Comparison of ENCODE assay signal across 1 cellular context in genomic region chr7:5296627-5297226, GRCh38.
TF ChIP-seq lines count a peak whose summit lies in the region.

No MANE protein-coding gene starts in this region.

TF ChIP-seq in K562, 482 proteins besides CTCF, POLR2A, EP300 and RAD21 (continued from another document and continues in another):
- TF ChIP-seq USF1 (CRISPR knock-in tag; IDR thresholded peaks at IDR 0.05) (no peak), ZNF146 (CRISPR knock-in tag; IDR thresholded peaks at IDR 0.05; ENCODE audit: unreplicated experiment) (no peak), STAT6 (CRISPR knock-in tag; IDR thresholded peaks at IDR 0.05) (no peak), RBFOX2 (IDR thresholded peaks at IDR 0.05; ENCODE audit: low read depth, low read length) (no peak), RHOXF2B (CRISPR knock-in tag; conservative IDR thresholded peaks at IDR 0.05) (no peak), ZNF699 (CRISPR knock-in tag; IDR thresholded peaks at IDR 0.05; ENCODE audit: insufficient replicate concordance) (no peak), NFYB (IDR thresholded peaks at IDR 0.05; ENCODE audit: extremely low read depth, insufficient read length) (no peak), C11orf30 (IDR thresholded peaks at IDR 0.05; ENCODE audit: low read depth) (no peak), MITF (IDR thresholded peaks at IDR 0.05) (no peak), U2AF1 (optimal IDR thresholded peaks at IDR 0.05; ENCODE audit: low read depth, low read length) (no peak), COPS2 (conservative IDR thresholded peaks at IDR 0.05) (no peak), KLF13 (tag; IDR thresholded peaks at IDR 0.05; ENCODE audit: borderline replicate concordance, low read depth) (no peak), ZBTB7A (IDR thresholded peaks at IDR 0.05; ENCODE audit: borderline replicate concordance, control insufficient read depth, low read depth, low read length) (peak; percentile 74; the same call in 1 of the 2 replicates), NFE2 (IDR thresholded peaks at IDR 0.05; ENCODE audit: low read depth) (no peak), E2F6 (IDR thresholded peaks at IDR 0.05; ENCODE audit: borderline replicate concordance in 1 of 2, extremely low read depth in 1 of 2, insufficient read depth in 1 of 2, insufficient read length in 1 of 2, low read depth in 1 of 2, low read length in 1 of 2, poor library complexity in 1 of 2, severe bottlenecking in 1 of 2) (peak; percentile 58 to 68), POLR2B (IDR thresholded peaks at IDR 0.05; ENCODE audit: low read depth, partially characterized antibody) (no peak), ZNF197 (CRISPR knock-in tag; IDR thresholded peaks at IDR 0.05; ENCODE audit: low read depth) (no peak), ASH1L (IDR thresholded peaks at IDR 0.05; ENCODE audit: borderline replicate concordance, low read depth, partially characterized antibody) (no peak), CEBPB (tag; IDR thresholded peaks at IDR 0.05) (no peak), ZFPM2 (CRISPR knock-in tag; IDR thresholded peaks at IDR 0.05) (no peak), BRF1 (IDR thresholded peaks at IDR 0.05; ENCODE audit: borderline replicate concordance, extremely low read depth, insufficient read length) (no peak), MGA (IDR thresholded peaks at IDR 0.05) (peak; percentile 71), FOXP1 (CRISPR knock-in tag; IDR thresholded peaks at IDR 0.05) (no peak), TFAP4 (CRISPR knock-in tag; IDR thresholded peaks at IDR 0.05; ENCODE audit: borderline replicate concordance) (peak; percentile 45; the same call in 1 of the 2 replicates), BCLAF1 (IDR thresholded peaks at IDR 0.05; ENCODE audit: borderline replicate concordance in 1 of 2, control insufficient read depth in 1 of 2, low read depth in 2 of 2, low read length in 1 of 2) (no peak), L3MBTL2 (IDR thresholded peaks at IDR 0.05) (peak; percentile 70; the same call in 1 of the 2 replicates), MAX (CRISPR knock-in tag; IDR thresholded peaks at IDR 0.05) (peak; percentile 71), EGR1 (conservative IDR thresholded peaks at IDR 0.05) (no peak), NRF1 (conservative IDR thresholded peaks at IDR 0.05 in 1 of 2, IDR thresholded peaks at IDR 0.05 in 1 of 2) (peak in 1 of 2 experiments; percentile 40; a peak in 1 of 4 replicates), ZNF212 (CRISPR knock-in tag; IDR thresholded peaks at IDR 0.05) (no peak)
